Comparison of ENCODE assay signal across 12 cellular contexts in genomic region chr7:231030-231857, GRCh38. TPM values are rescaled to one million over a fixed set of nuclear protein-coding genes. Genes with fewer than 3 reads are reported as not detected.
DNase-seq lines count a peak whose midpoint lies in the region; ATAC-seq and TF ChIP-seq lines count a peak whose summit lies in the region.
"Had no signal": no experiment of that assay in that cellular context is flagged by ENCODE, and none has a peak within 500 bp of the region (broad histone marks: within the 10 kb centered on the region; RNA-seq: fewer than 3 reads in every experiment).

No MANE protein-coding gene starts in this region.

- H4K20me1 ChIP-seq in SK-N-SH (ENCODE audit: insufficient read depth) = no peaks in the 10 kb centered on the region

- ATAC-seq in SK-N-SH treated with all-trans-retinoic acid at 6 μM for 48 hours (no peak), GM19351 (IDR thresholded peaks at IDR 0.05; ENCODE audit: unreplicated experiment) (no peak)
- peak; percentile 38 for ATAC-seq in stimulated activated memory B cell treated with anti-CD40 and anti-IgM and Interleukin-4, amounts not matched to agents 10 μg/mL and 1 μg/mL and 100 μg/mL, for 72 hours

- H3K27ac ChIP-seq in SK-N-SH (ENCODE audit: low read depth in 2 of 2, low read length in 1 of 2) = no peak overlapping the region

- H3K36me3 Mint-ChIP-seq in stimulated activated memory B cell treated with anti-CD40 and anti-IgM and Interleukin-4, amounts not matched to agents 10 μg/mL and 1 μg/mL and 100 μg/mL, for 72 hours = no peaks in the 10 kb centered on the region

- no peaks in the 10 kb centered on the region for H3K9me3 Mint-ChIP-seq in stimulated activated memory B cell treated with anti-CD40 and anti-IgM and Interleukin-4, amounts not matched to agents 10 μg/mL and 1 μg/mL and 100 μg/mL, for 72 hours

- no peak for TF ChIP-seq EP300 in SK-N-SH (IDR thresholded peaks at IDR 0.05; ENCODE audit: borderline replicate concordance in 1 of 2, low read depth in 1 of 2, low read length in 1 of 2)

- no peak for TF ChIP-seq RAD21 in SK-N-SH (IDR thresholded peaks at IDR 0.05; ENCODE audit: low read length)

- H3K36me3 ChIP-seq in SK-N-SH (replicated peaks in 1 of 2; ENCODE audit: control insufficient read depth in 1 of 2, insufficient read depth in 2 of 2, low read length in 1 of 2) = no peaks in the 10 kb centered on the region

- CTCF ChIA-PET in SK-N-SH (lab: Yijun Ruan, JAX) = interaction anchor here (0.6 to 1.3 kb wide), 3 partner anchors 36 to 50 kb away, joined by 3 to 4 read pairs (median 3); no protein-coding TSS in a partner anchor

- H3K9ac ChIP-seq in SK-N-SH = no peak overlapping the region

- no peaks in the 10 kb centered on the region for H3K79me2 ChIP-seq in SK-N-SH (ENCODE audit: insufficient read depth)

- H3K4me2 ChIP-seq in SK-N-SH = no peak overlapping the region

- H3K4me3 ChIP-seq in SK-N-SH (ENCODE audit: low read depth in 2 of 2, low read length in 1 of 2) (no peak overlapping the region), astrocyte of the cerebellum (ENCODE audit: low read depth, low read length) (no peak overlapping the region)

- POLR2A ChIA-PET in SK-N-SH (lab: Yijun Ruan, JAX) = no interaction called here

- DNase-seq in SK-N-SH (peak; percentile 60), astrocyte of the cerebellum (ENCODE audit: low read depth) (no peak), iPS-NIHi7 (ENCODE audit: extremely low spot score) (peak; percentile 55), DMS53 (lab: John Stamatoyannopoulos, UW) (no peak), GM19238 (ENCODE audit: insufficient read length, low spot score) (no peak)
- DNase-seq: 8988T; activated naive CD4-positive, alpha-beta T cell treated with Interleukin-2 at 50 U/mL for 16 hours; NCI-H146 had no signal

- peaks cover 21% of the 10 kb centered on the region for H3K27me3 Mint-ChIP-seq in stimulated activated memory B cell treated with anti-CD40 and anti-IgM and Interleukin-4, amounts not matched to agents 10 μg/mL and 1 μg/mL and 100 μg/mL, for 72 hours

- H3F3A ChIP-seq in SK-N-SH (replicated peaks; ENCODE audit: insufficient read depth) = no peaks in the 10 kb centered on the region

- WGBS in SK-N-SH (ENCODE audit: low lambda C conversion rate) = 79% methylated on average over 37 of the region's 38 CpGs

- no peak overlapping the region for H3K27ac Mint-ChIP-seq in stimulated activated memory B cell treated with anti-CD40 and anti-IgM and Interleukin-4, amounts not matched to agents 10 μg/mL and 1 μg/mL and 100 μg/mL, for 72 hours

- H3K4me1 Mint-ChIP-seq in stimulated activated memory B cell treated with anti-CD40 and anti-IgM and Interleukin-4, amounts not matched to agents 10 μg/mL and 1 μg/mL and 100 μg/mL, for 72 hours = peaks cover 4% of the 10 kb centered on the region

- no peak overlapping the region for H2AFZ ChIP-seq in SK-N-SH (ENCODE audit: low read depth)

- TF ChIP-seq CTCF in SK-N-SH (IDR thresholded peaks at IDR 0.05) (peak; percentile 37), astrocyte of the cerebellum (IDR thresholded peaks at IDR 0.05; ENCODE audit: low read depth, low read length, missing control alignments) (peak; percentile 32)

- H3K4me3 Mint-ChIP-seq in stimulated activated memory B cell treated with anti-CD40 and anti-IgM and Interleukin-4, amounts not matched to agents 10 μg/mL and 1 μg/mL and 100 μg/mL, for 72 hours = no peak overlapping the region

- H3K9me2 ChIP-seq in SK-N-SH = no peaks in the 10 kb centered on the region

- in situ Hi-C loops in astrocyte of the cerebellum (cut with HindIII; ENCODE audit: low sequenced_read_pairs) = no loop called here

- no peaks in the 10 kb centered on the region; a peak in 1 of 4 replicates for H3K4me1 ChIP-seq in SK-N-SH (ENCODE audit: control insufficient read depth in 1 of 2, insufficient read depth in 2 of 2, low read depth in 1 of 2, low read length in 1 of 2)

- no peaks in the 10 kb centered on the region for H3K27me3 ChIP-seq in SK-N-SH (ENCODE audit: insufficient read depth)

- no peaks in the 10 kb centered on the region for H3K9me3 ChIP-seq in SK-N-SH

TF ChIP-seq in SK-N-SH, 30 proteins besides CTCF, POLR2A, EP300 and RAD21:
- TF ChIP-seq CHD2 (IDR thresholded peaks at IDR 0.05; ENCODE audit: low read length, partially characterized antibody) = no peak
- no peak for TF ChIP-seq GATA2 (CRISPR knock-in tag; IDR thresholded peaks at IDR 0.05)
- TF ChIP-seq JUND (IDR thresholded peaks at IDR 0.05) = no peak
- TF ChIP-seq MAX (IDR thresholded peaks at IDR 0.05; ENCODE audit: low read depth) = no peak
- TF ChIP-seq RXRA (IDR thresholded peaks at IDR 0.05; ENCODE audit: borderline replicate concordance, low read depth) = no peak
- no peak for TF ChIP-seq FOXJ3 (CRISPR knock-in tag; IDR thresholded peaks at IDR 0.05)
- TF ChIP-seq FOXM1 (IDR thresholded peaks at IDR 0.05; ENCODE audit: low read depth) = no peak
- TF ChIP-seq MXI1 (IDR thresholded peaks at IDR 0.05; ENCODE audit: low read depth, low read length) = no peak
- TF ChIP-seq NFIC (IDR thresholded peaks at IDR 0.05; ENCODE audit: borderline replicate concordance) = no peak
- no peak for TF ChIP-seq USF2 (IDR thresholded peaks at IDR 0.05; ENCODE audit: borderline replicate concordance, low read depth, low read length)

TF ChIP-seq in SK-N-SH treated with all-trans-retinoic acid at 6 μM for 48 hours, 23 proteins besides CTCF, POLR2A, EP300 and RAD21:
- TF ChIP-seq PATZ1 (CRISPR knock-in tag; IDR thresholded peaks at IDR 0.05; ENCODE audit: borderline replicate concordance) (no peak), CSRNP3 (CRISPR knock-in tag; IDR thresholded peaks at IDR 0.05) (no peak), OSR1 (CRISPR knock-in tag; IDR thresholded peaks at IDR 0.05) (no peak), TSHZ2 (CRISPR knock-in tag; IDR thresholded peaks at IDR 0.05) (no peak)

RNA-seq across cellular contexts. Expression of gene FAM20C, which starts 38.9 kb away (rescaled TPM):
- 6.8 and 12.7 TPM in 2 replicates for polyA plus RNA-seq in SK-N-SH (2012; rRNA removed)
- polyA plus RNA-seq in SK-N-SH (2012; cell fraction: cytosol; rRNA removed) = 5.8 and 10.0 TPM in 2 replicates
- 11.8 and 16.7 TPM in 2 replicates for polyA plus RNA-seq in SK-N-SH (2012; cell fraction: nucleus; rRNA removed)

RNA-seq across cellular contexts. Expression of gene FOXL3, which starts 58.7 kb away (rescaled TPM):
- polyA plus RNA-seq in SK-N-SH (2012; rRNA removed) = not detected in 2 replicates
- polyA plus RNA-seq in SK-N-SH (2012; cell fraction: cytosol; rRNA removed) = not detected in 2 replicates
- polyA plus RNA-seq in SK-N-SH (2012; cell fraction: nucleus; rRNA removed) = not detected in 2 replicates
- polyA plus RNA-seq: liver had no signal

Comparison
In these comparisons a context has a peak if more than half of its experiments do, and no peak if none do; other contexts are left out.
1. DNase-seq: peak in SK-N-SH (single experiment) and iPS-NIHi7 (single experiment); none in astrocyte of the cerebellum (single experiment), DMS53 (single experiment) and GM19238 (single experiment).